ENCODE assay signal across 8 cellular contexts in genomic region chr12:48818831-48819590, GRCh38. TPM values are rescaled to one million over a fixed set of nuclear protein-coding genes. Genes with fewer than 3 reads are reported as not detected.
DNase-seq lines count a peak whose midpoint lies in the region; ATAC-seq and TF ChIP-seq lines count a peak whose summit lies in the region.

No MANE protein-coding gene starts in this region.

- no peaks in the 10 kb centered on the region for H3K9me3 Mint-ChIP-seq in activated CD4-positive, alpha-beta T cell treated with anti-CD3 and anti-CD28 coated beads, Interleukin-2, amount 10 ng/mL, durations not matched to agents 24 days and 14 days

- H2AFZ ChIP-seq in fibroblast of lung (ENCODE audit: low read length): no peak overlapping the region

- peak overlapping the region; percentile 94 for H3K4me3 Mint-ChIP-seq in activated CD4-positive, alpha-beta T cell treated with anti-CD3 and anti-CD28 coated beads, Interleukin-2, amount 10 ng/mL, durations not matched to agents 24 days and 14 days

- H3K27me3 ChIP-seq in heart right ventricle: peaks cover 0 to 38% (median 0%) of the 10 kb centered on the region in 7 donors
- H3K27me3 ChIP-seq in fibroblast of lung (ENCODE audit: control insufficient read depth, insufficient read depth, low read length): no peaks in the 10 kb centered on the region
- H3K27me3 ChIP-seq in sigmoid colon: no peaks in the 10 kb centered on the region

- peaks cover 26% of the 10 kb centered on the region for H3K4me1 Mint-ChIP-seq in activated CD4-positive, alpha-beta T cell treated with anti-CD3 and anti-CD28 coated beads, Interleukin-2, amount 10 ng/mL, durations not matched to agents 24 days and 14 days

- ATAC-seq in heart right ventricle (no peak), HG02588 (IDR thresholded peaks at IDR 0.05; ENCODE audit: unreplicated experiment) (no peak)

- H3K4me3 ChIP-seq in heart right ventricle: peak overlapping the region; percentile 55 to 88 (median 74)
- peak overlapping the region; percentile 35 to 72 (median 56) for H3K4me3 ChIP-seq in fibroblast of lung (replicated peaks in 1 of 4; ENCODE audit: control extremely low read depth in 1 of 4, insufficient read depth in 1 of 4, low read depth in 3 of 4, low read length in 4 of 4)
- H3K4me3 ChIP-seq in sigmoid colon: peak overlapping the region; percentile 58 to 80 (median 77)

- peaks cover 24% of the 10 kb centered on the region for H3K27me3 Mint-ChIP-seq in activated CD4-positive, alpha-beta T cell treated with anti-CD3 and anti-CD28 coated beads, Interleukin-2, amount 10 ng/mL, durations not matched to agents 24 days and 14 days

- peak overlapping the region; percentile 39 for H3K9ac ChIP-seq in fibroblast of lung (ENCODE audit: insufficient read depth, low read length)

- peak overlapping the region; percentile 60 for H3K27ac Mint-ChIP-seq in activated CD4-positive, alpha-beta T cell treated with anti-CD3 and anti-CD28 coated beads, Interleukin-2, amount 10 ng/mL, durations not matched to agents 24 days and 14 days

- H3K36me3 Mint-ChIP-seq in activated CD4-positive, alpha-beta T cell treated with anti-CD3 and anti-CD28 coated beads, Interleukin-2, amount 10 ng/mL, durations not matched to agents 24 days and 14 days (ENCODE audit: low read depth): peaks cover 4% of the 10 kb centered on the region

- intact Hi-C loops in heart right ventricle (cut with DNase I): loop anchor here in 1 of 10 donors (5.0 kb wide), 1 partner anchor 728 kb away; no protein-coding TSS in a partner anchor
- intact Hi-C loops in cardiac septum (cut with DNase I): no loop called here
- intact Hi-C loops in activated CD4-positive, alpha-beta T cell treated with anti-CD3 and anti-CD28 coated beads, Interleukin-2, amount 10 ng/mL, durations not matched to agents 24 days and 14 days (cut with micrococcal nuclease): loop anchor here (2.0 to 10.0 kb wide), 2 partner anchors 34 to 634 kb away; partner anchors contain the start of genes CCDC184 and DDX23
- intact Hi-C loops in sigmoid colon (cut with DNase I): loop anchor here (10.0 kb wide), 1 partner anchor 604 kb away; no protein-coding TSS in a partner anchor

- TF ChIP-seq POLR2A in sigmoid colon (IDR thresholded peaks at IDR 0.05): no peak

- peak in 3 of 9 donors; percentile 15 to 43 (median 20) for TF ChIP-seq CTCF in heart right ventricle (IDR thresholded peaks at IDR 0.05)
- TF ChIP-seq CTCF in fibroblast of lung (conservative IDR thresholded peaks at IDR 0.05 in 1 of 2, IDR thresholded peaks at IDR 0.05 in 1 of 2; ENCODE audit: low read depth in 1 of 2, low read length in 2 of 2): peak in 1 of 2 donors; percentile 23
- TF ChIP-seq CTCF in sigmoid colon (IDR thresholded peaks at IDR 0.05): no peak

- no peaks in the 10 kb centered on the region for H3K9me3 ChIP-seq in heart right ventricle
- no peaks in the 10 kb centered on the region for H3K9me3 ChIP-seq in fibroblast of lung (ENCODE audit: control insufficient read depth, insufficient read depth, low read depth, low read length)
- no peaks in the 10 kb centered on the region for H3K9me3 ChIP-seq in sigmoid colon

- H3K27ac ChIP-seq in heart right ventricle (peak overlapping the region in 9 of 10 donors; percentile 28 to 75 (median 49)), fibroblast of lung (ENCODE audit: insufficient read depth, low read length) (no peak overlapping the region), sigmoid colon (peak overlapping the region; percentile 62 to 68 (median 66))

- H3K4me2 ChIP-seq in fibroblast of lung (ENCODE audit: extremely low read depth, insufficient read depth, low read length): peak overlapping the region; percentile 66

- 19 to 20% methylated on average over 37 of the region's 37 CpGs for WGBS in heart right ventricle, 2 donors
- 20% methylated on average over 37 of the region's 37 CpGs for WGBS in sigmoid colon, 2 donors

- H3K79me2 ChIP-seq in fibroblast of lung (ENCODE audit: control insufficient read depth, insufficient read depth, low read length): peaks cover 13% of the 10 kb centered on the region

- H3K36me3 ChIP-seq in heart right ventricle: peaks cover 0 to 10% (median 0%) of the 10 kb centered on the region in 9 donors
- peaks cover 1% of the 10 kb centered on the region for H3K36me3 ChIP-seq in fibroblast of lung (ENCODE audit: control insufficient read depth, insufficient read depth, low read length)
- H3K36me3 ChIP-seq in sigmoid colon: peaks cover 0 to 7% (median 0%) of the 10 kb centered on the region in 4 donors

- DNase-seq in heart right ventricle (no peak), cardiac septum (ENCODE audit: low spot score) (no peak), fibroblast of lung (ENCODE audit: low read depth in 2 of 2) (no peak), sigmoid colon (no peak), LoVo (ENCODE audit: low spot score) (no peak), midbrain (lab: John Stamatoyannopoulos, UW) (no peak)
- DNase-seq in activated CD4-positive, alpha-beta T cell treated with anti-CD3 and anti-CD28 coated beads, Interleukin-2, amount 10 ng/mL, durations not matched to agents 24 days and 14 days: no peak

- H3K4me1 ChIP-seq in heart right ventricle (peaks cover 7 to 43% (median 33%) of the 10 kb centered on the region in 9 donors), fibroblast of lung (ENCODE audit: control insufficient read depth, extremely low read depth, insufficient read depth, low read length) (peaks cover 8% of the 10 kb centered on the region), sigmoid colon (peaks cover 0 to 37% (median 32%) of the 10 kb centered on the region in 4 donors)

- no peak for TF ChIP-seq EP300 in sigmoid colon (IDR thresholded peaks at IDR 0.05)

- H4K20me1 ChIP-seq in fibroblast of lung (ENCODE audit: control insufficient read depth, extremely low read depth, insufficient read depth, low read length): no peaks in the 10 kb centered on the region

RNA-seq across cellular contexts. Expression of gene CACNB3, which starts 0.7 kb away (rescaled TPM):
- total RNA-seq in heart right ventricle: 1 to 10 TPM; 2.2 to 7.8 (median 4.1) TPM
- polyA plus RNA-seq in heart right ventricle: 10 to 100 TPM in 1 of 2 donors, 1 to 10 TPM in 1; 4.3 to 13.5 TPM
- total RNA-seq in cardiac septum: 9.2 TPM
- 9.9 and 11.2 TPM in 2 replicates for total RNA-seq in activated CD4-positive, alpha-beta T cell treated with anti-CD3 and anti-CD28 coated beads, Interleukin-2, amount 10 ng/mL, durations not matched to agents 24 days and 14 days
- 18.5 and 28.4 TPM in 2 replicates for total RNA-seq in fibroblast of lung
- polyA plus RNA-seq in fibroblast of lung: 40.6 and 46.2 TPM in 2 replicates
- polyA plus RNA-seq in fibroblast of lung (2012): 61.0 and 64.3 TPM in 2 replicates
- polyA minus RNA-seq in fibroblast of lung (ENCODE audit: low replicate concordance): 104 and 111 TPM in 2 replicates
- total RNA-seq in sigmoid colon: 10 to 100 TPM; 10.7 to 32.1 (median 18.4) TPM
- polyA plus RNA-seq in sigmoid colon: 10 to 100 TPM; 21.0 to 23.4 (median 22.0) TPM

RNA-seq across cellular contexts. Expression of gene ADCY6, which starts 30.1 kb away (rescaled TPM):
- total RNA-seq in heart right ventricle (100 to 1,000 TPM in 8 of 10 donors, 10 to 100 TPM in 2; 84.4 to 144 (median 122) TPM), cardiac septum (195 TPM), fibroblast of lung (34.7 and 53.2 TPM in 2 replicates), sigmoid colon (10 to 100 TPM; 15.2 to 28.5 (median 16.6) TPM)
- polyA plus RNA-seq in heart right ventricle (100 to 1,000 TPM in 1 of 2 donors, 10 to 100 TPM in 1; 35.3 to 123 TPM), fibroblast of lung (14.4 and 27.4 TPM in 2 replicates), sigmoid colon (10 to 100 TPM; 10.2 to 52.5 (median 10.9) TPM)
- 0.14 and 0.73 TPM in 2 replicates for total RNA-seq in activated CD4-positive, alpha-beta T cell treated with anti-CD3 and anti-CD28 coated beads, Interleukin-2, amount 10 ng/mL, durations not matched to agents 24 days and 14 days
- 14.0 and 27.1 TPM in 2 replicates for polyA plus RNA-seq in fibroblast of lung (2012)
- 87.5 and 88.6 TPM in 2 replicates for polyA minus RNA-seq in fibroblast of lung (ENCODE audit: low replicate concordance)

RNA-seq across cellular contexts. Expression of gene DDX23, which starts 33.0 kb away (rescaled TPM):
- total RNA-seq in heart right ventricle (10 to 100 TPM; 26.1 to 44.7 (median 32.1) TPM), cardiac septum (33.3 TPM), fibroblast of lung (62.4 and 65.5 TPM in 2 replicates), sigmoid colon (10 to 100 TPM; 52.8 to 91.5 (median 56.3) TPM)
- polyA plus RNA-seq in heart right ventricle (10 to 100 TPM; 17.0 to 28.9 TPM), fibroblast of lung (48.6 and 65.1 TPM in 2 replicates), sigmoid colon (10 to 100 TPM; 32.4 to 72.0 (median 40.7) TPM)
- 122 and 126 TPM in 2 replicates for total RNA-seq in activated CD4-positive, alpha-beta T cell treated with anti-CD3 and anti-CD28 coated beads, Interleukin-2, amount 10 ng/mL, durations not matched to agents 24 days and 14 days
- polyA plus RNA-seq in fibroblast of lung (2012): 50.7 and 67.1 TPM in 2 replicates
- 46.8 and 67.1 TPM in 2 replicates for polyA minus RNA-seq in fibroblast of lung (ENCODE audit: low replicate concordance)

RNA-seq across cellular contexts. Expression of gene RND1, which starts 46.7 kb away (rescaled TPM):
- total RNA-seq in heart right ventricle: 1 to 10 TPM in 5 of 10 donors, under 1 TPM in 5; 0.21 to 3.3 (median 0.95) TPM
- 1 to 10 TPM in 1 of 2 donors, under 1 TPM in 1; 0.55 to 1.2 TPM for polyA plus RNA-seq in heart right ventricle
- 0.62 TPM for total RNA-seq in cardiac septum
- total RNA-seq in activated CD4-positive, alpha-beta T cell treated with anti-CD3 and anti-CD28 coated beads, Interleukin-2, amount 10 ng/mL, durations not matched to agents 24 days and 14 days: 4.4 and 5.7 TPM in 2 replicates
- under 0.01 and 0.17 TPM in 2 replicates for total RNA-seq in fibroblast of lung
- 0.08 and 0.12 TPM in 2 replicates for polyA plus RNA-seq in fibroblast of lung
- polyA plus RNA-seq in fibroblast of lung (2012): 0.09 and 0.22 TPM in 2 replicates
- polyA minus RNA-seq in fibroblast of lung (ENCODE audit: low replicate concordance): 0.71 TPM in 1 of 2 replicates, not detected in the other
- 1 to 10 TPM in 1 of 4 donors, under 1 TPM in 1, not detected in 2; 0.36 to 5.2 TPM for total RNA-seq in sigmoid colon
- 10 to 100 TPM in 1 of 3 donors, 1 to 10 TPM in 2; 2.4 to 16.2 (median 8.0) TPM for polyA plus RNA-seq in sigmoid colon
